In the genomic region with DNA sequence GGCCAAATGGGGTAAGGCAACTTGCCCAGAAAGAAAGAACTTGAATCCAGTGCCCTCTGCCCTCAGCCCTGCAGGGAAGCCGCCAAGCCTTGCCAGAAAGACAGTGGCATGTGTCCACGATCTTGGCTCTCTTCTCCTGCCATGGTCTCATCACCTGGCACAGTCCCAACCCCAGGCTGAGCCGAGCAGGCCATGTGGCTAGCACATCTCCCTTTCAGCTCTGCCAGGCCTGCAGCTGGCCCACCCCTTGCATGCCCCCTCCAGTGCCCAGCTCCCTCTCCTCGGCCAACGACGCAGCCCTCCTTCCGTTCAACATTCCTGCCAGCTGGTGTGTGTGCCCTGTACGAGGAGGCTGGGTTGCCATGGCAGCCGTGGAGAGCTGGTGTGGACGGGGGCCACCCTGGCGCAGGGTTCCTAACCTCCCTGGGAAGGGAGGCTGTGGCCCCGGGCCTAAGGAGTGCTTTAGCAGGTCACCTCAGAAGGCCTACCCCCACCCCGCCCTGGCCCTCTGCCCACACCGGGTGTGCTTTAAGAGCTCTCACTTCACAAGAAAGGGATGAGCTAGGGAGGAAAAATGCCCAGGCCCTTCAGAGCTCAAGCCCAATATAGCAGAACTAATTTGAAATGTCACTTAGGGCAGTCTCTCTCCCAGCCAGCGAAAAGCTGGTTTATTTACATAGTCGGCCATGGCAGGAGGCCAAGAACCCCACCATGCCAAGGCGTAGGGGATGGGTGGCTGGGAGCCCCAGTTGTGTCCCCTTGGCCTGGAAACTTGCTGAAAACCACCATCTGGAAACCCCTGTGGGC, we compare ENCODE assay signal across 13 cellular contexts.
DNase-seq lines count a peak whose midpoint lies in the region; ATAC-seq and TF ChIP-seq lines count a peak whose summit lies in the region.
"Had no signal": no experiment of that assay in that cellular context is flagged by ENCODE, and none has a peak within 500 bp of the region (broad histone marks: within the 10 kb centered on the region; RNA-seq: fewer than 3 reads in every experiment).

No MANE protein-coding gene starts in this region.

- peak; percentile 10 for ATAC-seq in mucosa of descending colon
- ATAC-seq in GM19328 (IDR thresholded peaks at IDR 0.05; ENCODE audit: unreplicated experiment) = no peak
- ATAC-seq in GM18519 (IDR thresholded peaks at IDR 0.05; ENCODE audit: low FRiP score, unreplicated experiment) = no peak

- no peak overlapping the region for H2AFZ ChIP-seq in OCI-LY7 (ENCODE audit: low read length)

- CTCF ChIA-PET in OCI-LY7 (lab: Charles Lee; ENCODE audit: unreplicated experiment) = no interaction called here

- intact Hi-C loops in mucosa of descending colon (cut with DNase I, micrococcal nuclease) = no loop called here
- intact Hi-C loops in OCI-LY7 (cut with micrococcal nuclease; ENCODE audit: unreplicated experiment) = no loop called here

- H3K79me2 ChIP-seq in OCI-LY7 (ENCODE audit: insufficient read depth, low read depth, low read length) = no peaks in the 10 kb centered on the region

- H4K20me1 ChIP-seq in OCI-LY7 (ENCODE audit: insufficient read depth, low read length) = no peaks in the 10 kb centered on the region

- H3K4me2 ChIP-seq in OCI-LY7 (ENCODE audit: low read length) = no peak overlapping the region

- H3K9me2 ChIP-seq in OCI-LY7 (ENCODE audit: insufficient read depth, low read length) = no peaks in the 10 kb centered on the region

- POLR2A ChIA-PET in OCI-LY7 (lab: Charles Lee) = no interaction called here

- H3K36me3 ChIP-seq in BE2C (no peaks in the 10 kb centered on the region), mucosa of descending colon (ENCODE audit: low read depth) (no peaks in the 10 kb centered on the region), OCI-LY7 (ENCODE audit: insufficient read depth, low read length) (no peaks in the 10 kb centered on the region)
- H3K36me3 ChIP-seq: upper lobe of left lung had no signal

- no peak overlapping the region for H3K27ac ChIP-seq in OCI-LY7 (ENCODE audit: low read depth, low read length, poor library complexity, severe bottlenecking)
- H3K27ac ChIP-seq: upper lobe of left lung had no signal

- no TSS peak for BruUV-seq in OCI-LY7 (replicated peaks; lab: Mats Ljungman, UMichigan)

- H3K27me3 ChIP-seq in BE2C = no peaks in the 10 kb centered on the region
- H3K27me3 ChIP-seq: upper lobe of left lung had no signal

- no peaks in the 10 kb centered on the region for H3K4me1 ChIP-seq in BE2C
- no peaks in the 10 kb centered on the region for H3K4me1 ChIP-seq in mucosa of descending colon (ENCODE audit: low read depth)
- no peaks in the 10 kb centered on the region for H3K4me1 ChIP-seq in OCI-LY7 (ENCODE audit: insufficient read depth, low read length, poor library complexity, severe bottlenecking)

- H3K4me3 ChIP-seq in BE2C (ENCODE audit: low read depth, low read length) (no peak overlapping the region), choroid plexus epithelial cell (ENCODE audit: low read depth, low read length) (no peak overlapping the region), mucosa of descending colon (no peak overlapping the region), OCI-LY7 (ENCODE audit: low read depth, low read length, poor library complexity, severe bottlenecking) (no peak overlapping the region)
- H3K4me3 ChIP-seq: upper lobe of left lung had no signal

- TF ChIP-seq CTCF in BE2C (IDR thresholded peaks at IDR 0.05; ENCODE audit: low read depth, low read length) (no peak), choroid plexus epithelial cell (conservative IDR thresholded peaks at IDR 0.05; ENCODE audit: low read depth, low read length) (no peak), mucosa of descending colon (IDR thresholded peaks at IDR 0.05) (no peak), OCI-LY7 (conservative IDR thresholded peaks at IDR 0.05; ENCODE audit: low read length) (no peak)

- H3K9me3 ChIP-seq in BE2C = no peaks in the 10 kb centered on the region
- no peaks in the 10 kb centered on the region for H3K9me3 ChIP-seq in mucosa of descending colon
- no peaks in the 10 kb centered on the region for H3K9me3 ChIP-seq in OCI-LY7 (ENCODE audit: low read length)
- H3K9me3 ChIP-seq: upper lobe of left lung had no signal

- DNase-seq in BE2C (peak; percentile 31), NCI-H2029 treated with DMSO at 0.1 percent for 48 hours (lab: John Stamatoyannopoulos, UW) (peak; percentile 44), choroid plexus epithelial cell (ENCODE audit: low read depth) (peak; percentile 9), mucosa of descending colon (peak in 1 of 3 donors; percentile 27), glomerular visceral epithelial cell (ENCODE audit: extremely low spot score) (no peak), OCI-LY7 (ENCODE audit: low spot score) (no peak)
- DNase-seq: activated CD8-positive, alpha-beta memory T cell treated with anti-CD3 and anti-CD28 coated beads, Interleukin-2, amount 50 U/mL, for 48 hours; AML-193; mammary epithelial cell; NCI-H1048 had no signal

Comparison
In these comparisons a context has a peak if more than half of its experiments do, and no peak if none do; other contexts are left out.
1. DNase-seq: peak in BE2C (single experiment), NCI-H2029 treated with DMSO at 0.1 percent for 48 hours (single experiment) and choroid plexus epithelial cell (single experiment); none in glomerular visceral epithelial cell (single experiment) and OCI-LY7 (single experiment).